ENCODE assay signal across 12 cellular contexts in genomic region chr13:34207334-34207733, GRCh38.
A peak's percentile ranks its signal among the peaks of the same experiment; 100 is the strongest.
DNase-seq lines count a peak whose midpoint lies in the region; ATAC-seq and TF ChIP-seq lines count a peak whose summit lies in the region.
"Had no signal": no experiment of that assay in that cellular context is flagged by ENCODE, and none has a peak within 500 bp of the region (broad histone marks: within the 10 kb centered on the region; RNA-seq: fewer than 3 reads in every experiment).

No MANE protein-coding gene starts in this region.

- POLR2A ChIA-PET in A673 (lab: Charles Lee; ENCODE audit: low non-redundant PET) = no interaction called here

- no peak for TF ChIP-seq CTCF in A673 (conservative IDR thresholded peaks at IDR 0.05; ENCODE audit: low read depth, low read length)
- TF ChIP-seq CTCF in astrocyte of the spinal cord (IDR thresholded peaks at IDR 0.05; ENCODE audit: low read depth, low read length) = no peak
- TF ChIP-seq CTCF in neural progenitor cell (IDR thresholded peaks at IDR 0.05) = no peak

- peaks cover 8% of the 10 kb centered on the region for H3K4me1 Mint-ChIP-seq in neural progenitor cell
- H3K4me1 Mint-ChIP-seq: activated naive CD4-positive, alpha-beta T cell treated with anti-CD3 and anti-CD28 coated beads, Interleukin-2, amount 10 ng/mL, durations not matched to agents 7 days and 5 days; stimulated activated memory B cell treated with anti-CD40 and anti-IgM and Interleukin-4, amounts not matched to agents 10 μg/mL and 1 μg/mL and 100 μg/mL, for 72 hours had no signal

- CTCF ChIA-PET in A673 (lab: Charles Lee) = no interaction called here

- H3K27me3 ChIP-seq in A673 (replicated peaks; ENCODE audit: insufficient read depth, low read depth, low read length, poor library complexity) = no peaks in the 10 kb centered on the region
- H3K27me3 ChIP-seq in neural progenitor cell = no peaks in the 10 kb centered on the region
- H3K27me3 ChIP-seq: BLaER1 treated with 17β-estradiol and CSF1 and Interleukin-3, amounts not matched to agents 10 nM and 100 nM had no signal

- H3K4me3 ChIP-seq in A673 (ENCODE audit: low read depth, low read length, poor library complexity, severe bottlenecking) = no peak overlapping the region
- no peak overlapping the region for H3K4me3 ChIP-seq in astrocyte of the spinal cord (ENCODE audit: low read depth, low read length)
- no peak overlapping the region for H3K4me3 ChIP-seq in neural progenitor cell
- H3K4me3 ChIP-seq: BLaER1 treated with 17β-estradiol and CSF1 and Interleukin-3, amounts not matched to agents 10 nM and 100 nM had no signal

- no peak overlapping the region for H3K27ac Mint-ChIP-seq in neural progenitor cell
- H3K27ac Mint-ChIP-seq: activated naive CD4-positive, alpha-beta T cell treated with anti-CD3 and anti-CD28 coated beads, Interleukin-2, amount 10 ng/mL, durations not matched to agents 7 days and 5 days; stimulated activated memory B cell treated with anti-CD40 and anti-IgM and Interleukin-4, amounts not matched to agents 10 μg/mL and 1 μg/mL and 100 μg/mL, for 72 hours had no signal

- H3K9me3 Mint-ChIP-seq in neural progenitor cell = peaks cover 6% of the 10 kb centered on the region
- H3K9me3 Mint-ChIP-seq: activated naive CD4-positive, alpha-beta T cell treated with anti-CD3 and anti-CD28 coated beads, Interleukin-2, amount 10 ng/mL, durations not matched to agents 7 days and 5 days; stimulated activated memory B cell treated with anti-CD40 and anti-IgM and Interleukin-4, amounts not matched to agents 10 μg/mL and 1 μg/mL and 100 μg/mL, for 72 hours had no signal

- DNase-seq in A673 (ENCODE audit: low spot score) = peak; percentile 2
- DNase-seq in HPDE6-E6E7 (ENCODE audit: extremely low spot score) = peak; percentile 0
- DNase-seq in astrocyte of the spinal cord (ENCODE audit: low read depth, low spot score) = peak; percentile 77
- DNase-seq in islet precursor cell = peak; percentile 75
- DNase-seq in neural progenitor cell (ENCODE audit: low spot score) = no peak
- no peak for DNase-seq in NCI-H526 treated with DMSO at 0.1 percent for 48 hours (lab: John Stamatoyannopoulos, UW)
- no peak for DNase-seq in stimulated activated CD4-positive, alpha-beta T cell treated with anti-CD3 and anti-CD28 coated beads, Interleukin-1b, Interleukin-23, amount 100 ng/mL, for 48 hours
- DNase-seq: activated CD4-positive, alpha-beta T cell treated with anti-CD3 and anti-CD28 coated beads for 48 hours; activated naive CD4-positive, alpha-beta T cell treated with anti-CD3 and anti-CD28 coated beads, Interleukin-2, amount 10 ng/mL, durations not matched to agents 7 days and 5 days had no signal

- in situ Hi-C loops in astrocyte of the spinal cord (cut with HindIII; ENCODE audit: low sequenced_read_pairs) = no loop called here

- no peak overlapping the region for H3K4me2 ChIP-seq in neural progenitor cell
- H3K4me2 ChIP-seq: BLaER1 treated with 17β-estradiol and CSF1 and Interleukin-3, amounts not matched to agents 10 nM and 100 nM had no signal

- H3K36me3 ChIP-seq in A673 (ENCODE audit: insufficient read depth, low read length, poor library complexity, severe bottlenecking) (no peaks in the 10 kb centered on the region), neural progenitor cell (no peaks in the 10 kb centered on the region)
- H3K36me3 ChIP-seq: BLaER1 treated with 17β-estradiol and CSF1 and Interleukin-3, amounts not matched to agents 10 nM and 100 nM had no signal

- no peak overlapping the region for H3K9ac ChIP-seq in neural progenitor cell
- H3K9ac ChIP-seq: BLaER1 treated with 17β-estradiol and CSF1 and Interleukin-3, amounts not matched to agents 10 nM and 100 nM had no signal

- no peaks in the 10 kb centered on the region for H3K4me1 ChIP-seq in A673 (ENCODE audit: insufficient read depth, low read length, poor library complexity, severe bottlenecking)
- H3K4me1 ChIP-seq in neural progenitor cell = no peaks in the 10 kb centered on the region
- H3K4me1 ChIP-seq: BLaER1 treated with 17β-estradiol and CSF1 and Interleukin-3, amounts not matched to agents 10 nM and 100 nM had no signal

- intact Hi-C loops in A673 (cut with micrococcal nuclease; ENCODE audit: unreplicated experiment) = no loop called here

- ATAC-seq in GM19397 (IDR thresholded peaks at IDR 0.05; ENCODE audit: unreplicated experiment) = no peak
- ATAC-seq: stimulated activated memory B cell treated with anti-CD40 and anti-IgM and Interleukin-4, amounts not matched to agents 10 μg/mL and 1 μg/mL and 100 μg/mL, for 72 hours had no signal

- H2AFZ ChIP-seq in neural progenitor cell (replicated peaks) = no peak overlapping the region

- H3K27me3 Mint-ChIP-seq in neural progenitor cell (ENCODE audit: insufficient read depth, low read depth) = peaks cover 1% of the 10 kb centered on the region
- H3K27me3 Mint-ChIP-seq: activated naive CD4-positive, alpha-beta T cell treated with anti-CD3 and anti-CD28 coated beads, Interleukin-2, amount 10 ng/mL, durations not matched to agents 7 days and 5 days; stimulated activated memory B cell treated with anti-CD40 and anti-IgM and Interleukin-4, amounts not matched to agents 10 μg/mL and 1 μg/mL and 100 μg/mL, for 72 hours had no signal

- H3K36me3 Mint-ChIP-seq in neural progenitor cell = no peaks in the 10 kb centered on the region
- H3K36me3 Mint-ChIP-seq: activated naive CD4-positive, alpha-beta T cell treated with anti-CD3 and anti-CD28 coated beads, Interleukin-2, amount 10 ng/mL, durations not matched to agents 7 days and 5 days; stimulated activated memory B cell treated with anti-CD40 and anti-IgM and Interleukin-4, amounts not matched to agents 10 μg/mL and 1 μg/mL and 100 μg/mL, for 72 hours had no signal

- no peaks in the 10 kb centered on the region for H3F3A ChIP-seq in neural progenitor cell (ENCODE audit: low read depth)

- no peak overlapping the region for H3K4me3 Mint-ChIP-seq in neural progenitor cell
- H3K4me3 Mint-ChIP-seq: activated naive CD4-positive, alpha-beta T cell treated with anti-CD3 and anti-CD28 coated beads, Interleukin-2, amount 10 ng/mL, durations not matched to agents 7 days and 5 days; stimulated activated memory B cell treated with anti-CD40 and anti-IgM and Interleukin-4, amounts not matched to agents 10 μg/mL and 1 μg/mL and 100 μg/mL, for 72 hours had no signal

- H4K20me1 ChIP-seq in neural progenitor cell (ENCODE audit: low read depth) = no peaks in the 10 kb centered on the region
- H4K20me1 ChIP-seq: BLaER1 treated with 17β-estradiol and CSF1 and Interleukin-3, amounts not matched to agents 10 nM and 100 nM had no signal

- no peaks in the 10 kb centered on the region for H3K79me2 ChIP-seq in neural progenitor cell (ENCODE audit: low read depth)

- no peaks in the 10 kb centered on the region for H3K9me3 ChIP-seq in A673 (ENCODE audit: low read depth, low read length, poor library complexity, severe bottlenecking)
- no peaks in the 10 kb centered on the region for H3K9me3 ChIP-seq in neural progenitor cell (ENCODE audit: low read depth)
- H3K9me3 ChIP-seq: BLaER1 treated with 17β-estradiol and CSF1 and Interleukin-3, amounts not matched to agents 10 nM and 100 nM had no signal

- H3K27ac ChIP-seq in A673 (ENCODE audit: low read depth, low read length, poor library complexity, severe bottlenecking) = no peak overlapping the region
- no peak overlapping the region for H3K27ac ChIP-seq in neural progenitor cell
- H3K27ac ChIP-seq: BLaER1 treated with 17β-estradiol and CSF1 and Interleukin-3, amounts not matched to agents 10 nM and 100 nM had no signal

- no TSS peak for BruUV-seq in A673 (replicated peaks; lab: Mats Ljungman, UMichigan)

Comparison
In these comparisons a context has a peak if more than half of its experiments do, and no peak if none do; other contexts are left out.
1. DNase-seq: peak in A673 (single experiment), HPDE6-E6E7 (single experiment), astrocyte of the spinal cord (single experiment) and islet precursor cell (single experiment); none in neural progenitor cell (single experiment), NCI-H526 treated with DMSO at 0.1 percent for 48 hours (single experiment) and stimulated activated CD4-positive, alpha-beta T cell treated with anti-CD3 and anti-CD28 coated beads, Interleukin-1b, Interleukin-23, amount 100 ng/mL, for 48 hours (single experiment).